Comparison of ENCODE assay signal across 8 cellular contexts in genomic region chr1:15584489-15585363, GRCh38. TPM values are rescaled to one million over a fixed set of nuclear protein-coding genes. Genes with fewer than 3 reads are reported as not detected.
A peak's percentile ranks its signal among the peaks of the same experiment; 100 is the strongest.
DNase-seq lines count a peak whose midpoint lies in the region; TF ChIP-seq lines count a peak whose summit lies in the region.

Gene AGMAT (minus strand): TSS chr1:15585051. CDS start chr1:15584967, 84 bp downstream.

- peaks cover 30% of the 10 kb centered on the region for H3K36me3 Mint-ChIP-seq in activated naive CD4-positive, alpha-beta T cell treated with anti-CD3 and anti-CD28 coated beads, Interleukin-2, amount 10 ng/mL, durations not matched to agents 7 days and 5 days

- H3K27ac ChIP-seq in skin epidermis = peak within 1 kb of the TSS in 16 of 21 experiments; percentile 3 to 77 (median 54)

- peak within 1 kb of the TSS; percentile 89 for H3K27ac Mint-ChIP-seq in activated naive CD4-positive, alpha-beta T cell treated with anti-CD3 and anti-CD28 coated beads, Interleukin-2, amount 10 ng/mL, durations not matched to agents 7 days and 5 days

- CTCF ChIA-PET in activated naive CD4-positive, alpha-beta T cell treated with anti-CD3 and anti-CD28 coated beads, Interleukin-2, amount 10 ng/mL, durations not matched to agents 7 days and 5 days (lab: Charles Lee) = no interaction called here

- H3K4me3 ChIP-seq in HFF-Myc (replicated peaks; ENCODE audit: low read depth, low read length) (peak within 1 kb of the TSS; percentile 41), skin epidermis (peak within 1 kb of the TSS; percentile 6 to 45 (median 40))

- H3K4me3 Mint-ChIP-seq in activated naive CD4-positive, alpha-beta T cell treated with anti-CD3 and anti-CD28 coated beads, Interleukin-2, amount 10 ng/mL, durations not matched to agents 7 days and 5 days = peak within 1 kb of the TSS; percentile 83

- peaks cover 41% of the 10 kb centered on the region for H3K4me1 Mint-ChIP-seq in activated naive CD4-positive, alpha-beta T cell treated with anti-CD3 and anti-CD28 coated beads, Interleukin-2, amount 10 ng/mL, durations not matched to agents 7 days and 5 days

- H3K9me3 Mint-ChIP-seq in activated naive CD4-positive, alpha-beta T cell treated with anti-CD3 and anti-CD28 coated beads, Interleukin-2, amount 10 ng/mL, durations not matched to agents 7 days and 5 days = no peaks in the 10 kb centered on the region

- TF ChIP-seq CTCF in HFF-Myc (IDR thresholded peaks at IDR 0.05; ENCODE audit: low read depth, low read length, missing control alignments) = peak; percentile 38

- no peaks in the 10 kb centered on the region for H3K27me3 Mint-ChIP-seq in activated naive CD4-positive, alpha-beta T cell treated with anti-CD3 and anti-CD28 coated beads, Interleukin-2, amount 10 ng/mL, durations not matched to agents 7 days and 5 days

- peak; percentile 87 for DNase-seq in ELF-1 (ENCODE audit: low read depth, low spot score)
- no peak for DNase-seq in HFF-Myc (ENCODE audit: extremely low read depth, low read depth)
- peak; percentile 80 for DNase-seq in RKO (ENCODE audit: low spot score)
- peak; percentile 77 for DNase-seq in activated naive CD4-positive, alpha-beta T cell treated with anti-CD3 and anti-CD28 coated beads, Interleukin-2, amount 10 ng/mL, durations not matched to agents 7 days and 5 days
- DNase-seq in hepatic stellate cell (ENCODE audit: low spot score) = peak; percentile 61
- no peak for DNase-seq in SK-N-DZ (ENCODE audit: low spot score)
- no peak for DNase-seq in COR-L47 (lab: John Stamatoyannopoulos, UW)

RNA-seq across cellular contexts. Expression of gene AGMAT, which starts in this region (rescaled TPM):
- 0.39 and 0.58 TPM in 2 replicates for polyA plus RNA-seq in SK-N-DZ (2014; cell fraction: cytosol; rRNA removed)
- polyA plus RNA-seq in SK-N-DZ (2014; cell fraction: nucleus; rRNA removed) = 0.08 and 0.12 TPM in 2 replicates

Comparison
In these comparisons a context has a peak if more than half of its experiments do, and no peak if none do; other contexts are left out.
1. DNase-seq: peak in ELF-1 (single experiment), RKO (single experiment), activated naive CD4-positive, alpha-beta T cell treated with anti-CD3 and anti-CD28 coated beads, Interleukin-2, amount 10 ng/mL, durations not matched to agents 7 days and 5 days (single experiment) and hepatic stellate cell (single experiment); none in HFF-Myc (single experiment), SK-N-DZ (single experiment) and COR-L47 (single experiment).